In genomic region chr2:240324312-240325005, GRCh38 we compare ENCODE assay signal across 15 cellular contexts.
"Had no signal": no experiment of that assay in that cellular context is flagged by ENCODE, and none has a peak within 500 bp of the region (broad histone marks: within the 10 kb centered on the region; RNA-seq: fewer than 3 reads in every experiment).

No MANE protein-coding gene starts in this region.

- H3K27ac ChIP-seq: neural progenitor cell, parathyroid adenoma, stomach, thoracic aorta had no signal

- H3K9me3 ChIP-seq: stomach, thoracic aorta had no signal

- H3K4me1 ChIP-seq: parathyroid adenoma had no signal

- H3K27me3 ChIP-seq: neural progenitor cell had no signal

- H3K4me3 ChIP-seq: neural progenitor cell, skin epidermis, stomach, thoracic aorta had no signal

- H3K9me3 Mint-ChIP-seq: activated T-cell treated with anti-CD3 and anti-CD28 coated beads, Interleukin-2, amount 50 U/mL, for 24 hours; neural progenitor cell had no signal

- H3K79me2 ChIP-seq: parathyroid adenoma had no signal

- H3K27me3 Mint-ChIP-seq: activated naive CD8-positive, alpha-beta T cell had no signal

- H2AFZ ChIP-seq: neural progenitor cell, parathyroid adenoma had no signal

- H3K36me3 ChIP-seq: neural progenitor cell, stomach, thoracic aorta had no signal

- H3K4me3 Mint-ChIP-seq: activated naive CD8-positive, alpha-beta T cell; activated T-cell treated with anti-CD3 and anti-CD28 coated beads, Interleukin-2, amount 50 U/mL, for 24 hours; brain; neural progenitor cell had no signal

- H3K27ac Mint-ChIP-seq: activated naive CD8-positive, alpha-beta T cell; activated T-cell treated with anti-CD3 and anti-CD28 coated beads, Interleukin-2, amount 50 U/mL, for 24 hours; neural progenitor cell had no signal

- H3K4me2 ChIP-seq: neural progenitor cell had no signal

- H3K9ac ChIP-seq: neural progenitor cell, parathyroid adenoma had no signal

- DNase-seq: activated gamma-delta T cell; activated T-cell treated with anti-CD3 and anti-CD28 coated beads, Interleukin-2, amount 50 U/mL, for 24 hours; amygdala; cerebellar nuclear complex; foreskin melanocyte; retina; stomach had no signal

- FAIRE-seq: endometrium, urothelium cell line had no signal

- H3K36me3 Mint-ChIP-seq: activated naive CD8-positive, alpha-beta T cell; brain; neural progenitor cell had no signal
